Comparison of ENCODE assay signal across 9 cellular contexts in the genomic region with DNA sequence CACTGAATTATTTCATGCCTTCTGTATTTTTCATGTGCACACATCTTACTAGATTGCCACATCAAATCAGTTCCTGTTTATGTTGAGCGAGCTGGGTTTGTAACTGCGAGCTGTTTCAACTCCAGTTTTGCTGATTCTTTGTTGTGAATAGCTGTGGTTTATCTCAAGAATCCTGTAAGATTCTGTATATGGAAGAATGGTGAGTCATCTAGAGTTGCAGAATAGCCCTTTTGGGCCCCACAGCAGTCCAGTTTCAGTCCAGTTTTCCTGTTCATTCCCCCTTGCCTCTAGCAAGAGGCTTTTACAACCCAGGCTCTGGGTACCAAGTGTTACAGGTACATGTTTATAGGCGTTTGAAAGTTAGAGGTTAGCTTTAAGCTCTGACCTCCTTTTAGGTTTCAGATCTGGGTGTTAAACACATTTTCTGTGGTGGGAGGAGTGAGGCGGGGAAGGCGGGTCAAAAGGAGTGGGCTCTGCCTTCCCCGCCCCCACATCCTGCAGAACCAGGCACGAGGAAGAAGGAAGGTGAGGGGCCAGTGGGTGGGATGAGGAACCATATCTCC. TPM values are rescaled to one million over a fixed set of nuclear protein-coding genes. Genes with fewer than 3 reads are reported as not detected.
DNase-seq lines count a peak whose midpoint lies in the region; ATAC-seq, FAIRE-seq and TF ChIP-seq lines count a peak whose summit lies in the region.
"Had no signal": no experiment of that assay in that cellular context is flagged by ENCODE, and none has a peak within 500 bp of the region (broad histone marks: within the 10 kb centered on the region; RNA-seq: fewer than 3 reads in every experiment).

No MANE protein-coding gene starts in this region.

- H3K4me2 ChIP-seq in keratinocyte (ENCODE audit: control insufficient read depth, extremely low read depth, insufficient read depth, low read depth, low read length) = peak overlapping the region; percentile 38

- no peaks in the 10 kb centered on the region for H3K9me3 ChIP-seq in keratinocyte (ENCODE audit: control insufficient read depth, low read depth, low read length)

- H3K4me3 ChIP-seq in astrocyte of the spinal cord (ENCODE audit: low read depth, low read length) (no peak overlapping the region), keratinocyte (ENCODE audit: control insufficient read depth in 2 of 3, extremely low read depth in 1 of 3, insufficient read depth in 2 of 3, low read depth in 1 of 3, low read length in 3 of 3) (no peak overlapping the region)

- no peaks in the 10 kb centered on the region for H3K9me1 ChIP-seq in keratinocyte (ENCODE audit: control insufficient read depth, extremely low read depth, insufficient read depth, low read length)

- peak; percentile 17 for FAIRE-seq in keratinocyte (lab: Jason Lieb, UNC)
- FAIRE-seq: islet of Langerhans had no signal

- TF ChIP-seq CTCF in astrocyte of the spinal cord (IDR thresholded peaks at IDR 0.05; ENCODE audit: low read depth, low read length) (no peak), keratinocyte (optimal IDR thresholded peaks at IDR 0.05 in 1 of 3, IDR thresholded peaks at IDR 0.05 in 1 of 3, conservative IDR thresholded peaks at IDR 0.05 in 1 of 3; ENCODE audit: extremely low read depth in 1 of 3, insufficient read depth in 2 of 3, low read length in 3 of 3) (no peak)

- H3K36me3 ChIP-seq in keratinocyte (ENCODE audit: control insufficient read depth in 2 of 2, extremely low read depth in 1 of 2, insufficient read depth in 2 of 2, low read length in 2 of 2) = peaks cover 0 to 1% of the 10 kb centered on the region in 2 experiments

- H3K27ac ChIP-seq in keratinocyte (ENCODE audit: control insufficient read depth, insufficient read depth, low read length) = peak overlapping the region; percentile 41

- in situ Hi-C loops in astrocyte of the spinal cord (cut with HindIII; ENCODE audit: low sequenced_read_pairs) = no loop called here

- no peak overlapping the region for H2AFZ ChIP-seq in keratinocyte (ENCODE audit: control insufficient read depth, low read length)

- DNase-seq in activated CD4-positive, CD25-positive, alpha-beta regulatory T cell treated with anti-CD3 and anti-CD28 coated beads, Interleukin-2, amount 50 U/mL, for 72 hours = no peak
- peak; percentile 88 for DNase-seq in RPMI7951 (ENCODE audit: low read depth)
- DNase-seq in astrocyte of the spinal cord (ENCODE audit: low read depth, low spot score) = peak; percentile 94
- peak; percentile 30 for DNase-seq in keratinocyte (ENCODE audit: low read depth, low spot score)
- DNase-seq in stimulated activated CD8-positive, alpha-beta memory T cell treated with anti-CD3 and anti-CD28 coated beads, Interleukin-4, amount 100 ng/mL, for 24 hours (ENCODE audit: low read depth) = peak; percentile 28
- no peak for DNase-seq in hippocampal formation (lab: John Stamatoyannopoulos, UW)

- dilution Hi-C loops in keratinocyte (cut with MboI; ENCODE audit: extremely low pct_ligation_motif_present, low sequenced_read_pairs) = no loop called here

- no peak overlapping the region for H3K9ac ChIP-seq in keratinocyte (ENCODE audit: control insufficient read depth, extremely low read depth, insufficient read depth, low read length)

- ATAC-seq in activated CD4-positive, CD25-positive, alpha-beta regulatory T cell treated with anti-CD3 and anti-CD28 coated beads, Interleukin-2, amount 50 U/mL, for 24 hours = peak; percentile 64 to 71
- peak; percentile 72 for ATAC-seq in HG03045 (IDR thresholded peaks at IDR 0.05; ENCODE audit: unreplicated experiment)

- H3K4me1 ChIP-seq in keratinocyte (ENCODE audit: control insufficient read depth, extremely low read depth, insufficient read depth, low read length) = peaks cover 22% of the 10 kb centered on the region

- H4K20me1 ChIP-seq in keratinocyte (ENCODE audit: control insufficient read depth, extremely low read depth, insufficient read depth, low read length) = no peaks in the 10 kb centered on the region

- no peaks in the 10 kb centered on the region for H3K79me2 ChIP-seq in keratinocyte (ENCODE audit: control insufficient read depth, insufficient read depth, low read length)

- H3K27me3 ChIP-seq in keratinocyte (ENCODE audit: control insufficient read depth, extremely low read depth, insufficient read depth, low read length) = no peaks in the 10 kb centered on the region

RNA-seq across cellular contexts. Expression of a gene that starts 32.7 kb away (rescaled TPM):
- 23.3 and 28.4 TPM in 2 replicates for total RNA-seq in RPMI7951 (2014; rRNA removed; shearing (Covaris generic))
- 49.8 to 55.1 TPM (median 52.0 TPM) in 3 replicates for polyA plus RNA-seq in keratinocyte
- polyA plus RNA-seq in keratinocyte (2011; ENCODE audit: low read depth) = 33.5 TPM
- 54.8 and 57.0 TPM in 2 replicates for polyA plus RNA-seq in keratinocyte (2011; cell fraction: cytosol; rRNA removed)
- polyA plus RNA-seq in keratinocyte (2011; cell fraction: nucleus; rRNA removed) = 55.4 and 57.0 TPM in 2 replicates
- polyA plus RNA-seq in keratinocyte (2012; ENCODE audit: low replicate concordance) = 38.2 and 59.5 TPM in 2 replicates
- polyA minus RNA-seq in keratinocyte = 50.5 to 53.0 TPM (median 51.1 TPM) in 3 replicates
- polyA minus RNA-seq in keratinocyte (2011; cell fraction: cytosol; rRNA and poly(A)+ RNA removed) = 40.3 TPM
- polyA minus RNA-seq in keratinocyte (2011; cell fraction: nucleus; rRNA and poly(A)+ RNA removed) = 31.7 and 48.7 TPM in 2 replicates

Comparison
In these comparisons a context has a peak if more than half of its experiments do, and no peak if none do; other contexts are left out.
1. DNase-seq: peak in RPMI7951 (single experiment), astrocyte of the spinal cord (single experiment), keratinocyte (single experiment) and stimulated activated CD8-positive, alpha-beta memory T cell treated with anti-CD3 and anti-CD28 coated beads, Interleukin-4, amount 100 ng/mL, for 24 hours (single experiment); none in activated CD4-positive, CD25-positive, alpha-beta regulatory T cell treated with anti-CD3 and anti-CD28 coated beads, Interleukin-2, amount 50 U/mL, for 72 hours (single experiment) and hippocampal formation (0 of 2).